Comparison of ENCODE assay signal across 9 cellular contexts in the genomic region with DNA sequence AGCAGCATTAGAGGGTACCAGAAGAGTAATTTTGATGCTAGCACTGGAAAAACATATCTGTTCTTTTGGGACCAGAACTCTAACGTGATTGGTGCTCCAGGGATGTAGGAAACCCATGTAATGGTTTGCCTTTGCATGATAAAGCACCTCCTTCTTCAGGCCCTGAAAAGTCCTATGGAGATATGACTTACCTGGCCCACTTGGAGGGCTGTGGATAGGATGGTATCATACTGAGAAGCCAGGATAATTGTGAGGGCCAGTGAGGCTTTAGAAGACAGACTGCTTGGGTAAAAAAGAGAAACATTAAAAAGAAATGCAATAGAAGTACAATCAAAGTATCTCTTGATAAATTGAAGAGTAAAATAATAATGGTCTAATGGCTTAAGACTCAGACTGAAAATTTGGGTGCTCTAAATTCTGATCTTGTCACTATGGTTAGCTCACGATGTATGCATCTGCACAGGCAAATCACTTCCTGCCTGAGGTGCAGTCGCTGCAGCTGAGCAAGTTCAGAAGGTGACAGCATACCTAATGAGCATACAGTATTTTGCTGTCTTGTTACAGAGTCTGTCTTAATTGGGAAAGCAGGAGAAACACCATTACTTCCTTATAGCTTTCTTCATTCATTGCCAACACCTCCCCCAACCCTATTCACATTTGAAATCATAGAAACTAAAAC.
DNase-seq lines count a peak whose midpoint lies in the region; ATAC-seq and TF ChIP-seq lines count a peak whose summit lies in the region.
"Had no signal": no experiment of that assay in that cellular context is flagged by ENCODE, and none has a peak within 500 bp of the region (broad histone marks: within the 10 kb centered on the region; RNA-seq: fewer than 3 reads in every experiment).

No MANE protein-coding gene starts in this region.

- no peak overlapping the region for H3K27ac Mint-ChIP-seq in stimulated activated naive CD8-positive, alpha-beta T cell treated with anti-CD3 and anti-CD28 coated beads, Interleukin-15, amount 100 ng/mL, for 72 hours

- H3K36me3 ChIP-seq in DND-41 (ENCODE audit: insufficient read depth, low read length) = no peaks in the 10 kb centered on the region

- no peaks in the 10 kb centered on the region for H4K20me1 ChIP-seq in DND-41 (ENCODE audit: insufficient read depth, low read length)

- no peak overlapping the region for H3K4me3 ChIP-seq in DND-41 (ENCODE audit: low read depth in 1 of 2, low read length in 2 of 2)

- no peaks in the 10 kb centered on the region for H3K4me1 ChIP-seq in DND-41 (ENCODE audit: insufficient read depth, low read length)

- DNase-seq in DND-41 (no peak), ecto neural progenitor cell (ENCODE audit: low spot score) (no peak), NCI-H1694 (lab: John Stamatoyannopoulos, UW) (no peak), HK-2 (ENCODE audit: unreplicated experiment) (no peak)
- no peak for DNase-seq in stimulated activated naive CD8-positive, alpha-beta T cell treated with anti-CD3 and anti-CD28 coated beads, Interleukin-15, amount 100 ng/mL, for 72 hours
- DNase-seq: T-helper 1 cell had no signal

- H2AFZ ChIP-seq in DND-41 (ENCODE audit: low read depth, low read length) = no peak overlapping the region

- H3K27me3 Mint-ChIP-seq in stimulated activated naive CD8-positive, alpha-beta T cell treated with anti-CD3 and anti-CD28 coated beads, Interleukin-15, amount 100 ng/mL, for 72 hours = no peaks in the 10 kb centered on the region

- no peaks in the 10 kb centered on the region for H3K79me2 ChIP-seq in DND-41 (ENCODE audit: insufficient read depth, low read length)

- no peaks in the 10 kb centered on the region for H3K27me3 ChIP-seq in DND-41 (ENCODE audit: insufficient read depth, low read length, poor library complexity)

- ATAC-seq in DND-41 (ENCODE audit: insufficient read depth, low read depth) (peak; percentile 52; the same call in 1 of the 3 replicates), GM19023 (IDR thresholded peaks at IDR 0.05; ENCODE audit: unreplicated experiment) (peak; percentile 94), HG02571 (IDR thresholded peaks at IDR 0.05; ENCODE audit: unreplicated experiment) (peak; percentile 64), HG03457 (IDR thresholded peaks at IDR 0.05; ENCODE audit: unreplicated experiment) (peak; percentile 97)
- no peak for ATAC-seq in stimulated activated naive CD8-positive, alpha-beta T cell treated with anti-CD3 and anti-CD28 coated beads, Interleukin-15, amount 100 ng/mL, for 72 hours

- no peaks in the 10 kb centered on the region for H3K4me1 Mint-ChIP-seq in stimulated activated naive CD8-positive, alpha-beta T cell treated with anti-CD3 and anti-CD28 coated beads, Interleukin-15, amount 100 ng/mL, for 72 hours

- no peak overlapping the region for H3K4me2 ChIP-seq in DND-41 (ENCODE audit: insufficient read depth, low read length)

- H3K27ac ChIP-seq in DND-41 (ENCODE audit: low read length) = no peak overlapping the region

- H3K9ac ChIP-seq in DND-41 (ENCODE audit: low read depth, low read length) = no peak overlapping the region

- no peak overlapping the region for H3K4me3 Mint-ChIP-seq in stimulated activated naive CD8-positive, alpha-beta T cell treated with anti-CD3 and anti-CD28 coated beads, Interleukin-15, amount 100 ng/mL, for 72 hours

- no peaks in the 10 kb centered on the region for H3K9me3 ChIP-seq in DND-41 (ENCODE audit: insufficient read depth, low read length, severe bottlenecking)

- peaks cover 5 to 14% of the 10 kb centered on the region in 2 donors for H3K9me3 Mint-ChIP-seq in stimulated activated naive CD8-positive, alpha-beta T cell treated with anti-CD3 and anti-CD28 coated beads, Interleukin-15, amount 100 ng/mL, for 72 hours

- TF ChIP-seq CTCF in DND-41 (IDR thresholded peaks at IDR 0.05; ENCODE audit: borderline replicate concordance, extremely low read depth, low read length, poor library complexity, severe bottlenecking) = no peak
